Comparison of ENCODE assay signal across 9 cellular contexts in the genomic region with DNA sequence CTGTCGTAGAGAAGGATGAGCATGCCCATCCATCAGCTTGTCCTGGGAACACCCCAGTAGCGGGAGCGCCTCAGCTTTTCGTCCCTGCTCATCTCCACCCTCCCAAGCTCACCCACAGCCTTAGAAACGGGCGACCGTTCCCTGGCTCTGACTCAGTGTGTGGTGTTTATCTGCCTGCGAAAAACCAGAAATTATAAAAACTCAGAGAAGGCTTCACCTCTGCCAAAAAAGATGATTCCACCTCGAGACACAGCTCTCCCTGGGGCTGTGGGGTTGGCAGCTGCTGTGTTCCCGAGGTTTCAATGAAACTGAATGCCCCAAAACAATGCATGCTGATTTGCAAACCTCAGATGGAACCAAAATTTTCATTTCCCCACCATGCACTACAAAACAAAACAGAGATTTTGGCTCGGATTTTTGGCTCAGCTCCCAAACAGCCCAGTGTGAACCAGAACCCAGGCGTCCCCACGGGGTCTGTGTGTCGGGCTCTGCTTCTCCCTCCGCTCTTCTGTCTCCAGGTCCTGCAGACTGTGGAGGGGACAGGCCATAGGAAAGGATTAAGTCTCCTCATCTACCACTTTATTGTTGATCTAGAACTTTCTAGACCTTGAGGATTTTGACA.
A peak's percentile ranks its signal among the peaks of the same experiment; 100 is the strongest.
DNase-seq lines count a peak whose midpoint lies in the region; TF ChIP-seq lines count a peak whose summit lies in the region.
"Had no signal": no experiment of that assay in that cellular context is flagged by ENCODE, and none has a peak within 500 bp of the region (broad histone marks: within the 10 kb centered on the region; RNA-seq: fewer than 3 reads in every experiment).

No MANE protein-coding gene starts in this region.

- H3K79me2 ChIP-seq in mammary epithelial cell (ENCODE audit: insufficient read depth, low read length): no peaks in the 10 kb centered on the region

- peak in 1 of 2 donors; percentile 55 for TF ChIP-seq EP300 in tibial nerve (IDR thresholded peaks at IDR 0.05)

- DNase-seq in MG63 (peak; percentile 77), mammary epithelial cell (peak; percentile 82), tibial nerve (ENCODE audit: low spot score in 2 of 2) (peak; percentile 59), NCI-H1105 treated with DMSO at 0.1 percent for 48 hours (lab: John Stamatoyannopoulos, UW) (no peak), NCI-H128 (lab: John Stamatoyannopoulos, UW; ENCODE audit: unreplicated experiment) (no peak)
- DNase-seq in stimulated activated CD4-positive, alpha-beta T cell treated with anti-CD3 and anti-CD28 coated beads, Interleukin-4, amount 100 ng/mL, for 24 hours: no peak
- DNase-seq: activated CD4-positive, alpha-beta memory T cell treated with anti-CD3 and anti-CD28 coated beads for 36 hours had no signal

- no peaks in the 10 kb centered on the region for H3K27me3 ChIP-seq in MG63
- no peaks in the 10 kb centered on the region for H3K27me3 ChIP-seq in mammary epithelial cell (ENCODE audit: insufficient read depth, low read length)
- H3K27me3 ChIP-seq in layer of hippocampus (ENCODE audit: control insufficient read depth, insufficient read depth, low read length): peaks cover 8% of the 10 kb centered on the region
- H3K27me3 ChIP-seq in tibial nerve: no peaks in the 10 kb centered on the region

- no peaks in the 10 kb centered on the region for H3K9me3 ChIP-seq in MG63
- H3K9me3 ChIP-seq in mammary epithelial cell (replicated peaks; ENCODE audit: insufficient read depth, low read length): no peaks in the 10 kb centered on the region
- H3K9me3 ChIP-seq in tibial nerve: no peaks in the 10 kb centered on the region

- CTCF ChIA-PET in mammary epithelial cell (lab: Charles Lee; ENCODE audit: low non-redundant PET): interaction anchor here (0.6 kb wide), 1 partner anchor 490 kb away, joined by 5 read pairs; no protein-coding TSS in a partner anchor

- H3K27ac ChIP-seq in mammary epithelial cell (ENCODE audit: insufficient read depth, low read depth, low read length) (peak overlapping the region; percentile 90), layer of hippocampus (ENCODE audit: low read depth, low read length) (peak overlapping the region; percentile 55), tibial nerve (peak overlapping the region in 3 of 4 donors; percentile 12 to 81 (median 17))
- H3K27ac ChIP-seq: cardiac muscle cell had no signal

- H3K4me3 ChIP-seq in MG63 (peak overlapping the region; percentile 33), mammary epithelial cell (replicated peaks in 1 of 3; ENCODE audit: insufficient read depth in 1 of 3, low read depth in 2 of 3, low read length in 3 of 3) (peak overlapping the region; percentile 19 to 32 (median 31)), tibial nerve (peak overlapping the region in 1 of 4 donors; percentile 29)
- H3K4me3 ChIP-seq: cardiac muscle cell had no signal

- peak overlapping the region; percentile 77 for H3K4me2 ChIP-seq in mammary epithelial cell (ENCODE audit: insufficient read depth, low read depth, low read length)

- no peaks in the 10 kb centered on the region for H3K36me3 ChIP-seq in MG63
- no peaks in the 10 kb centered on the region for H3K36me3 ChIP-seq in mammary epithelial cell (ENCODE audit: insufficient read depth, low read length)
- no peaks in the 10 kb centered on the region for H3K36me3 ChIP-seq in tibial nerve
- H3K36me3 ChIP-seq: cardiac muscle cell had no signal

- H3K9ac ChIP-seq in mammary epithelial cell (ENCODE audit: insufficient read depth, low read length): peak overlapping the region; percentile 86

- H3K4me1 ChIP-seq in mammary epithelial cell (ENCODE audit: insufficient read depth, low read length) (peaks cover 50% of the 10 kb centered on the region), tibial nerve (peaks cover 0 to 37% (median 5%) of the 10 kb centered on the region in 4 donors)

- TF ChIP-seq CTCF in mammary epithelial cell (conservative IDR thresholded peaks at IDR 0.05 in 1 of 2, IDR thresholded peaks at IDR 0.05 in 1 of 2; ENCODE audit: extremely low read depth in 1 of 2, insufficient read depth in 1 of 2, low read depth in 1 of 2, low read length in 2 of 2) (no peak), tibial nerve (IDR thresholded peaks at IDR 0.05) (no peak)

- in situ Hi-C loops in mammary epithelial cell (cut with MboI; ENCODE audit: low sequenced_read_pairs in 2 of 2): no loop called here

- intact Hi-C loops in mammary epithelial cell (cut with micrococcal nuclease): no loop called here

- dilution Hi-C loops in mammary epithelial cell (cut with HindIII; ENCODE audit: low sequenced_read_pairs): no loop called here

- BruUV-seq in mammary epithelial cell (replicated peaks; lab: Mats Ljungman, UMichigan): no TSS peak

- 6% methylated on average over 14 of the region's 15 CpGs for WGBS in mammary epithelial cell (ENCODE audit: low coverage, missing lambda C conversion rate)
- 37 to 48% methylated on average over 15 of the region's 15 CpGs for WGBS in tibial nerve, 2 donors

- H2AFZ ChIP-seq in mammary epithelial cell (ENCODE audit: low read depth, low read length): peak overlapping the region; percentile 82

- no peaks in the 10 kb centered on the region for H4K20me1 ChIP-seq in mammary epithelial cell (ENCODE audit: insufficient read depth, low read length)

- no peak for TF ChIP-seq POLR2A in tibial nerve (IDR thresholded peaks at IDR 0.05)

Comparison
In these comparisons a context has a peak if more than half of its experiments do, and no peak if none do; other contexts are left out.
1. DNase-seq: peak in MG63 (single experiment), mammary epithelial cell (single experiment) and tibial nerve (2 of 2); none in stimulated activated CD4-positive, alpha-beta T cell treated with anti-CD3 and anti-CD28 coated beads, Interleukin-4, amount 100 ng/mL, for 24 hours (single experiment), NCI-H1105 treated with DMSO at 0.1 percent for 48 hours (single experiment) and NCI-H128 (single experiment).
2. H3K27ac ChIP-seq: peak in every context shown above with its lines; median percentile 90 in mammary epithelial cell; 55 in layer of hippocampus; 17 in tibial nerve.